Comparison of ENCODE assay signal across 13 cellular contexts in the genomic region with DNA sequence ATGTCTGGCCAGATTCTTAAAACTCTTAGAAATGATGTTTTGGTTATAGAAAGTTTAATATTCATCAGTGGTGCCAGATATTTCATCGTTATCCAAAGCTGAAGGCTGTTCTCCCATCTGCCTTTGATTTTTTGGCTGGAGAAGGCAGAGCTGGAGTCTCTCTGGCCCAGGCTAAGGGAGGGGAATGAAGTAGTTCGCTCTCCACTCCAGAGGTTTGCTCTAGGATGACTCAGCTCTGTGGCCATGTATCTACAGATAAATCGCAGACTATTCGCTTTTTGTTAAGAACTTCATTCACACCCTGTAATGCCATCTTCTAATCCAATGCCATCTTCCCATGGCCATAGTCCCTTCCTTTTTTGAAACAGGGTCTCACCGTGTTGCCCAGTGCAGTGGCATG. TPM values are rescaled to one million over a fixed set of nuclear protein-coding genes. Genes with fewer than 3 reads are reported as not detected.
DNase-seq lines count a peak whose midpoint lies in the region; ATAC-seq and TF ChIP-seq lines count a peak whose summit lies in the region.
"Had no signal": no experiment of that assay in that cellular context is flagged by ENCODE, and none has a peak within 500 bp of the region (broad histone marks: within the 10 kb centered on the region; RNA-seq: fewer than 3 reads in every experiment).

No MANE protein-coding gene starts in this region.

- TF ChIP-seq CTCF in chondrocyte (IDR thresholded peaks at IDR 0.05) (no peak), lower lobe of right lung (IDR thresholded peaks at IDR 0.05) (no peak), thyroid gland (IDR thresholded peaks at IDR 0.05) (no peak)

- peaks cover 95% of the 10 kb centered on the region for H3K36me3 ChIP-seq in lower lobe of right lung
- H3K36me3 ChIP-seq in thyroid gland, result peaks cover 55 to 61% of the 10 kb centered on the region in 2 donors

- ATAC-seq in lower lobe of right lung, result peak; percentile 37 to 67
- ATAC-seq: activated T-cell treated with anti-CD3 and anti-CD28 coated beads, Interleukin-2, amount 50 U/mL, for 72 hours had no signal

- H3K27me3 Mint-ChIP-seq in chondrocyte (ENCODE audit: low read depth), result no peaks in the 10 kb centered on the region
- H3K27me3 Mint-ChIP-seq: progenitor cell of endocrine pancreas had no signal

- H3K27me3 ChIP-seq in lower lobe of right lung (ENCODE audit: low read depth) (no peaks in the 10 kb centered on the region), thyroid gland (no peaks in the 10 kb centered on the region)

- WGBS in thyroid gland, 2 donors, result 79 to 89% methylated on average over 5 of the region's 5 CpGs

- H3K4me3 ChIP-seq in lower lobe of right lung (no peak overlapping the region), thyroid gland (replicated peaks in 1 of 3) (no peak overlapping the region)

- peak; percentile 50 for DNase-seq in DMS 273 (lab: John Stamatoyannopoulos, UW; ENCODE audit: unreplicated experiment)
- no peak for DNase-seq in DMS 273 treated with DMSO at 0.1 percent for 48 hours (lab: John Stamatoyannopoulos, UW)
- DNase-seq in chondrocyte (ENCODE audit: low spot score), result no peak
- DNase-seq in lower lobe of right lung, result no peak
- no peak for DNase-seq in thyroid gland
- DNase-seq in activated T-cell treated with anti-CD3 and anti-CD28 coated beads for 4 hours, result no peak
- DNase-seq in OCI-M2 (lab: John Stamatoyannopoulos, UW; ENCODE audit: unreplicated experiment), result no peak
- no peak for DNase-seq in HCEC 1CT
- DNase-seq: activated T-cell treated with anti-CD3 and anti-CD28 coated beads, Interleukin-2, amount 50 U/mL, for 72 hours; effector memory CD4-positive, alpha-beta T cell; NCI-H1436 had no signal

- peak overlapping the region; percentile 87 for H3K27ac Mint-ChIP-seq in chondrocyte (ENCODE audit: unreplicated experiment)
- H3K27ac Mint-ChIP-seq: activated T-cell treated with anti-CD3 and anti-CD28 coated beads, Interleukin-2, amount 50 U/mL, for 72 hours had no signal

- H3K4me1 ChIP-seq in lower lobe of right lung, result no peaks in the 10 kb centered on the region
- no peaks in the 10 kb centered on the region for H3K4me1 ChIP-seq in thyroid gland

- no peaks in the 10 kb centered on the region for H3K9me3 ChIP-seq in lower lobe of right lung
- no peaks in the 10 kb centered on the region for H3K9me3 ChIP-seq in thyroid gland

- no peak overlapping the region for H3K27ac ChIP-seq in lower lobe of right lung
- H3K27ac ChIP-seq in thyroid gland, result peak overlapping the region in 2 of 3 donors; percentile 43 to 46
- H3K27ac ChIP-seq: 22Rv1 had no signal

- peaks cover 32% of the 10 kb centered on the region for H3K36me3 Mint-ChIP-seq in chondrocyte (ENCODE audit: low read depth)

- H3K4me3 Mint-ChIP-seq in chondrocyte (ENCODE audit: unreplicated experiment), result no peak overlapping the region
- H3K4me3 Mint-ChIP-seq: activated T-cell treated with anti-CD3 and anti-CD28 coated beads, Interleukin-2, amount 50 U/mL, for 72 hours had no signal

- intact Hi-C loops in lower lobe of right lung (cut with DNase I) (no loop called here), thyroid gland (cut with DNase I) (no loop called here)

- H3K9me3 Mint-ChIP-seq in chondrocyte (ENCODE audit: low read depth), result no peaks in the 10 kb centered on the region
- H3K9me3 Mint-ChIP-seq: activated T-cell treated with anti-CD3 and anti-CD28 coated beads, Interleukin-2, amount 50 U/mL, for 72 hours had no signal

- H3K4me1 Mint-ChIP-seq in chondrocyte (ENCODE audit: low read depth), result peaks cover 35% of the 10 kb centered on the region

- no peak for TF ChIP-seq POLR2A in thyroid gland (IDR thresholded peaks at IDR 0.05)

RNA-seq across cellular contexts. Expression of a gene that starts 17.1 kb away (rescaled TPM):
- total RNA-seq in chondrocyte, result 33.0 to 43.4 TPM (median 33.7 TPM) in 3 replicates
- total RNA-seq in lower lobe of right lung, result 33.9 TPM
- total RNA-seq in thyroid gland, result 10 to 100 TPM; 34.8 to 49.7 (median 42.7) TPM

RNA-seq across cellular contexts. Expression of a gene that starts 35.9 kb away (rescaled TPM):
- total RNA-seq in chondrocyte, result 17.8 to 21.9 TPM (median 19.6 TPM) in 3 replicates
- total RNA-seq in lower lobe of right lung, result 51.8 TPM
- total RNA-seq in thyroid gland, result 100 to 1,000 TPM in 1 of 4 donors, 10 to 100 TPM in 3; 71.5 to 124 (median 80.2) TPM
